ENCODE assay signal across 8 cellular contexts in the genomic region with DNA sequence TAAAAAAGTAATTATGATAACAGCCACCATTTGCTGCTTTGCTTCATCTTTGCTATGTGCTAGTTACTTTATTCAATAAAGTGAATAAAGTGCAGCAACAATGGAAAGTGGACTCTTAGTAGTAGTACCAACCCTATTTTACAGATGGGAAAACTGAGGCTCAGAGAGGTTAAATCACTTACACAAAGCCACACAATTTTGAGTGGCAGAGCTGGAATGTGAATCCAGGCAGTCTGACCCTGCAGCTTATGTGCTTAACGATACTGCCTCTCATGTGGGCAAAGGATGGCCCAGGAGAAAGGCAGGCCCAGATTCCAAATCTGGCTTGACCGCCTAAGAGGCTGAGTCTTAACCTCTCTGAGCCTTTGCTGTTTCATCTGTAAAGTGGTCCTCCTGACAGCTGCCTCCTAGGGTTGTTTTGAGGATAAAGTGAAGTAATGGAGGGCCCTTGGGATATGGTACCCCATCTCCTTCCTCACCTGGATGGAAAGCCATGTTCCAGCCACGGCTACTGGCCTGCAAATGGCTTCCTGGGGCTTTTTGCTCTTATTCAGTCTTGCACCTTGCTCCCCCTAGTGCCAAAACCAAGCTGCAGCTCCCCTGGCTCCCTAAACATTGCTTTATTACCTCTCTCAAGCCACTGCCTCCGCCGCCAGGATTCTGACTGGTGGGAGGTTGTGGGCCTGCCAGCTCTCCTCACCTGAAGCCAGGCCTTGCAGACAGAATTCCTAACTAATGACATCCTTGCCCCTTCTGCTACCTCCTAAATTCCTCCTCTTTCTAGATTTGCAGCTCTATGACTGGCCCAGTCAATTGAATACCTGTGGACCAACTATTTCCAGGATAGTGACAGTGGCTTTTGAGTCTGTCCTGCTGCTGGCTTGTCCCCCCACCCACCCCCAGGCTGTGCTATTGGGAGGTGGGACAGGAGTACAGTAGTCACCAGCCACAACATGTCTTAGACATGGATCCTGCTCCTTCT.
DNase-seq lines count a peak whose midpoint lies in the region; ATAC-seq and TF ChIP-seq lines count a peak whose summit lies in the region.

No MANE protein-coding gene starts in this region.

- no peaks in the 10 kb centered on the region for H3K4me1 ChIP-seq in HEK293 (ENCODE audit: control insufficient read depth, insufficient read depth, low read length)

- no peaks in the 10 kb centered on the region for H3K36me3 ChIP-seq in HEK293 (ENCODE audit: control insufficient read depth in 2 of 2, insufficient read depth in 1 of 2, low read length in 2 of 2)

- peak; percentile 42 for ATAC-seq in esophagus mucosa
- no peak for ATAC-seq in GM18873 (IDR thresholded peaks at IDR 0.05; ENCODE audit: low FRiP score, unreplicated experiment)
- ATAC-seq in GM19455 (IDR thresholded peaks at IDR 0.05; ENCODE audit: unreplicated experiment) = no peak

- no peak overlapping the region for H3K4me3 ChIP-seq in HEK293 (ENCODE audit: low read depth, low read length)

- DNase-seq in COLO668 (lab: John Stamatoyannopoulos, UW; ENCODE audit: unreplicated experiment) (peak; percentile 24), NOMO-1 treated with DMSO at 0.1 percent for 48 hours (lab: John Stamatoyannopoulos, UW; ENCODE audit: unreplicated experiment) (peak; percentile 51), posterior cingulate gyrus (peak in 6 of 10 donors; percentile 21 to 84 (median 29))
- peak; percentile 12 for DNase-seq in activated CD8-positive, alpha-beta memory T cell treated with anti-CD3 and anti-CD28 coated beads, Interleukin-2, amount 50 U/mL, for 24 hours (ENCODE audit: extremely low read depth)

- POLR2A ChIA-PET in HEK293 (lab: Yijun Ruan, JAX) = interaction anchor here (0.6 to 0.8 kb wide), 2 partner anchors 74 to 248 kb away, joined by 3 to 7 read pairs; no protein-coding TSS in a partner anchor

- intact Hi-C loops in posterior cingulate gyrus (cut with DNase I) = loop anchor here (5.0 kb wide), 1 partner anchor 270 kb away; no protein-coding TSS in a partner anchor

- no peaks in the 10 kb centered on the region for H3K9me3 ChIP-seq in HEK293 (ENCODE audit: control insufficient read depth, insufficient read depth, low read depth, low read length)

- no peak overlapping the region for H3K27ac ChIP-seq in HEK293 (ENCODE audit: extremely low read depth, low read depth, low read length)

- CTCF ChIA-PET in HEK293 (lab: Yijun Ruan, JAX) = interaction anchor here (0.6 to 9.5 kb wide), 39 partner anchors 8 to 316 kb away, joined by 3 to 79 read pairs (median 3); a partner anchor contains a TSS

- TF ChIP-seq CTCF in HEK293 (tag by site-specific recombination; IDR thresholded peaks at IDR 0.05) = peak; percentile 61

TF ChIP-seq in HEK293, 187 proteins besides CTCF, POLR2A, EP300 and RAD21:
- TF ChIP-seq ZNF792 (tag by site-specific recombination; IDR thresholded peaks at IDR 0.05) (no peak), FEZF1 (tag by site-specific recombination; IDR thresholded peaks at IDR 0.05) (peak; percentile 52; the same call in 1 of the 2 replicates), TRIM28 (IDR thresholded peaks at IDR 0.05; ENCODE audit: borderline replicate concordance, low read length) (0 out of 2 replicates have a peak, but pooled peaks have one; percentile 17), EGR2 (tag by site-specific recombination; IDR thresholded peaks at IDR 0.05; ENCODE audit: low read depth) (0 out of 2 replicates have a peak, but pooled peaks have one; percentile 25), ZNF654 (tag by site-specific recombination; IDR thresholded peaks at IDR 0.05; ENCODE audit: low read depth) (peak; percentile 74), GLIS1 (tag by site-specific recombination; IDR thresholded peaks at IDR 0.05) (no peak), HOXC10 (CRISPR knock-in tag; IDR thresholded peaks at IDR 0.05) (no peak)
- TF ChIP-seq, protein P1, sequence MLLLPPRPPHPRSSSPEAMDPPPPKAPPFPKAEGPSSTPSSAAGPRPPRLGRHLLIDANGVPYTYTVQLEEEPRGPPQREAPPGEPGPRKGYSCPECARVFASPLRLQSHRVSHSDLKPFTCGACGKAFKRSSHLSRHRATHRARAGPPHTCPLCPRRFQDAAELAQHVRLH (tag by site-specific recombination; IDR thresholded peaks at IDR 0.05) = 0 out of 2 replicates have a peak, but pooled peaks have one; percentile 32
